8 cellular contexts compared by ENCODE assay signal in the genomic region with DNA sequence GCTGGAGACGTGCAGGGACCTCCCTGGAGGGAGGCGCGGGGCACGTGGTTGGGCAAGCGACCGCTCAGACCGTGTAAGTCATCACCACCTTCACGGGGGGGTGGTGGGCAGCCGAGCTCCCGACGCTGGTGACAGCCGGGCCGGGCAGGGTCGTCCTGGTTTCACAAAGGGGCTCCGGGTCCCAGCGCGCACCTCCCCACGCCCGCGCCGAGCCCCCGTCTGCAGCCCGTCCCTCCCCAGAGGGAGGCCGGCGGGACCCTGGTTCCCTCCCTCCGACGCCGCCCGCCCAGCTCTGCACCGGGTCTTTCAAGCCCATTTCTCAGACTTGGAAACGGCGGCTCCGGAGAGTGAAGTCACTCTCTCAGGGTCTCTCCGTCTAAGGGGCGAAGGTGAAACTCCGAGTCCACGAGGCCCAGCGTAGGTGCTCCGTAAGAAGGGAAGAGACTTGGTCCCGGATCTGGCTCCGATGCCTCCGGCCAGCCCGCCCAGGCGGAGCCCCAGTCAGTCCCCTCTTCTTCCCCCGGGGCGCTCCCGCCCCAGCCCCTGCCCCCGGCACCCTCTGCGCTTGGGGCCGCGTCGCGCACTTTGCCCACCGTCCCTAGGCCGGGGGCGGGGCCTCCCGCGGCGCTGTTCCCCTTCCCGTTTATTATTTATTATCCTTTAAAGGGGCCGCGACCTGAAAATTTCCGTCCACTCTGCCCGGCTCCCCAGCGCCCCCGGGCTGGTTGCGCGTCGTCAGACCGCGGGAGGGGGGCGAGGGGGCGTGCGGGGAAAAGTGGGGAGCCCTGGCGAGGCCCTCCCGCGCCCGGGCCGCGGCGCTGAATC. TPM values are rescaled to one million over a fixed set of nuclear protein-coding genes. Genes with fewer than 3 reads are reported as not detected.
DNase-seq lines count a peak whose midpoint lies in the region; ATAC-seq and TF ChIP-seq lines count a peak whose summit lies in the region.

No MANE protein-coding gene starts in this region.

- peak overlapping the region; percentile 74 to 86 (median 84) for H3K27ac ChIP-seq in right lobe of liver

- peaks cover 0 to 12% of the 10 kb centered on the region in 2 donors for H3K27me3 ChIP-seq in right lobe of liver

- DNase-seq in CD1c-positive myeloid dendritic cell (ENCODE audit: extremely low spot score) (peak; percentile 87), NCI-H69 (lab: John Stamatoyannopoulos, UW) (peak; percentile 94), ecto neural progenitor cell (ENCODE audit: low spot score) (peak; percentile 90), right lobe of liver (peak; percentile 77 to 81 (median 78))
- peak; percentile 62 to 63 for DNase-seq in activated CD4-positive, alpha-beta T cell treated with anti-CD3 and anti-CD28 coated beads, Interleukin-2, amount 50 U/mL, for 4 hours
- peak in 2 of 3 donors; percentile 49 to 68 for DNase-seq in stimulated activated CD4-positive, alpha-beta T cell treated with anti-CD3 and anti-CD28 coated beads, TNF-alpha, amount 100 ng/mL, for 1 hour (ENCODE audit: low read depth in 3 of 3, low spot score in 1 of 3)

- ATAC-seq in GM19324 (IDR thresholded peaks at IDR 0.05; ENCODE audit: low FRiP score, unreplicated experiment): peak; percentile 64
- peak; percentile 41 for ATAC-seq in HG03469 (IDR thresholded peaks at IDR 0.05; ENCODE audit: unreplicated experiment)
- peak; percentile 69 to 80 (median 74) for ATAC-seq in right lobe of liver

- H3K4me1 ChIP-seq in right lobe of liver: peaks cover 0 to 12% (median 2%) of the 10 kb centered on the region in 4 donors

- H3K9me3 ChIP-seq in right lobe of liver: no peaks in the 10 kb centered on the region

- WGBS in right lobe of liver (ENCODE audit: insufficient coverage, low coverage, low lambda C conversion rate, missing lambda C conversion rate): 0% methylated on average over 25 of the region's 81 CpGs

- intact Hi-C loops in right lobe of liver (cut with DNase I): no loop called here

- no peak for TF ChIP-seq POLR2A in right lobe of liver (IDR thresholded peaks at IDR 0.05)

- H3K36me3 ChIP-seq in right lobe of liver: no peaks in the 10 kb centered on the region

- H3K4me3 ChIP-seq in right lobe of liver: peak overlapping the region; percentile 72 to 85 (median 76)

- TF ChIP-seq CTCF in right lobe of liver (IDR thresholded peaks at IDR 0.05): no peak

RNA-seq across cellular contexts. Expression of a gene that starts 0.5 kb away (rescaled TPM):
- total RNA-seq in right lobe of liver: 1 to 10 TPM in 5 of 6 experiments, under 1 TPM in 1; 0.74 to 5.3 (median 1.9) TPM

RNA-seq across cellular contexts. Expression of a gene that starts 8.2 kb away (rescaled TPM):
- total RNA-seq in right lobe of liver: under 1 TPM in 1 of 6 experiments, not detected in 5; 0.47 TPM

RNA-seq across cellular contexts. Expression of a gene that starts 12.3 kb away (rescaled TPM):
- 10 to 100 TPM; 14.5 to 28.2 (median 20.5) TPM for total RNA-seq in right lobe of liver

RNA-seq across cellular contexts. Expression of a gene that starts 32.0 kb away (rescaled TPM):
- not detected for total RNA-seq in right lobe of liver

RNA-seq across cellular contexts. Expression of a gene that starts 32.3 kb away (rescaled TPM):
- total RNA-seq in right lobe of liver: 10 to 100 TPM; 32.0 to 35.7 (median 33.3) TPM

Comparison
In these comparisons a context has a peak if more than half of its experiments do, and no peak if none do; other contexts are left out.
1. Peak in every context shown above with its lines: DNase-seq, ATAC-seq, H3K4me3 ChIP-seq and H3K27ac ChIP-seq.